Comparison of ENCODE assay signal across 1 cellular context in genomic region chr9:4080889-4081548, GRCh38.
TF ChIP-seq lines count a peak whose summit lies in the region.

No MANE protein-coding gene starts in this region.

TF ChIP-seq in HepG2, 621 proteins besides CTCF, POLR2A, EP300 and RAD21 (continued from another document):
- TF ChIP-seq CENPBD1 (CRISPR knock-in tag; IDR thresholded peaks at IDR 0.05; ENCODE audit: borderline replicate concordance, low read depth) (no peak), ZNF143 (CRISPR knock-in tag; IDR thresholded peaks at IDR 0.05) (peak; percentile 58; the same call in 1 of the 2 replicates)
